ENCODE assay signal across 7 cellular contexts in genomic region chr20:24930724-24931688, GRCh38. TPM values are rescaled to one million over a fixed set of nuclear protein-coding genes. Genes with fewer than 3 reads are reported as not detected.
DNase-seq lines count a peak whose midpoint lies in the region; ATAC-seq and TF ChIP-seq lines count a peak whose summit lies in the region.
"Not testable (repeated sequence)": the region's sequence is repeated elsewhere in the genome, so short reads cannot be mapped to it uniquely, and the experiment has no call there.

No MANE protein-coding gene starts in this region.

- POLR2A ChIA-PET in activated naive CD8-positive, alpha-beta T cell treated with anti-CD3 and anti-CD28 coated beads, Interleukin-2, amount 10 ng/mL, durations not matched to agents 7 days and 5 days (lab: Charles Lee) = interaction anchor here (1.7 to 2.5 kb wide), 4 partner anchors 18 to 127 kb away, joined by 4 to 19 read pairs (median 5); partner anchors contain the start of genes ACSS1 and CST7

- not testable (repeated sequence) for H3K9me3 Mint-ChIP-seq in activated naive CD8-positive, alpha-beta T cell treated with anti-CD3 and anti-CD28 coated beads, Interleukin-2, amount 10 ng/mL, durations not matched to agents 7 days and 5 days; endothelial cell (ENCODE audit: unreplicated experiment); osteocyte (ENCODE audit: unreplicated experiment)

- TF ChIP-seq CTCF in RWPE2 (IDR thresholded peaks at IDR 0.05; ENCODE audit: poor library complexity, severe bottlenecking) = peak; percentile 6
- TF ChIP-seq CTCF in endothelial cell (IDR thresholded peaks at IDR 0.05; ENCODE audit: unreplicated experiment) = peak; percentile 44
- TF ChIP-seq CTCF in kidney epithelial cell (IDR thresholded peaks at IDR 0.05; ENCODE audit: insufficient read depth, low read length, poor library complexity, severe bottlenecking) = peak; percentile 28
- peak; percentile 51 for TF ChIP-seq CTCF in osteocyte (IDR thresholded peaks at IDR 0.05)

- peaks cover 22% of the 10 kb centered on the region for H3K4me1 Mint-ChIP-seq in activated naive CD8-positive, alpha-beta T cell treated with anti-CD3 and anti-CD28 coated beads, Interleukin-2, amount 10 ng/mL, durations not matched to agents 7 days and 5 days
- not testable (repeated sequence) for H3K4me1 Mint-ChIP-seq in endothelial cell (ENCODE audit: unreplicated experiment)
- H3K4me1 Mint-ChIP-seq in osteocyte (ENCODE audit: unreplicated experiment) = peaks cover 14% of the 10 kb centered on the region

- H3K4me3 Mint-ChIP-seq in activated naive CD8-positive, alpha-beta T cell treated with anti-CD3 and anti-CD28 coated beads, Interleukin-2, amount 10 ng/mL, durations not matched to agents 7 days and 5 days; endothelial cell (ENCODE audit: unreplicated experiment); osteocyte (ENCODE audit: unreplicated experiment): not testable (repeated sequence)

- DNase-seq in DMS79 treated with DMSO at 0.1 percent for 48 hours (lab: John Stamatoyannopoulos, UW) (peak; percentile 26), KBM-7 (peak; percentile 14), osteocyte (ENCODE audit: extremely low spot score, unreplicated experiment) (peak; percentile 66)
- not testable (repeated sequence) for DNase-seq in RWPE2 (ENCODE audit: low spot score); activated naive CD8-positive, alpha-beta T cell treated with anti-CD3 and anti-CD28 coated beads, Interleukin-2, amount 10 ng/mL, durations not matched to agents 7 days and 5 days; endothelial cell (ENCODE audit: low spot score); kidney epithelial cell (ENCODE audit: low read depth)

- H3K27me3 Mint-ChIP-seq in activated naive CD8-positive, alpha-beta T cell treated with anti-CD3 and anti-CD28 coated beads, Interleukin-2, amount 10 ng/mL, durations not matched to agents 7 days and 5 days; endothelial cell (ENCODE audit: unreplicated experiment); osteocyte (ENCODE audit: unreplicated experiment): not testable (repeated sequence)

- not testable (repeated sequence) for H3K36me3 ChIP-seq in RWPE2 (ENCODE audit: low read depth); kidney epithelial cell (ENCODE audit: control insufficient read depth, insufficient read depth, low read length)

- not testable (repeated sequence) for H3K36me3 Mint-ChIP-seq in activated naive CD8-positive, alpha-beta T cell treated with anti-CD3 and anti-CD28 coated beads, Interleukin-2, amount 10 ng/mL, durations not matched to agents 7 days and 5 days; endothelial cell (ENCODE audit: low read depth, unreplicated experiment); osteocyte (ENCODE audit: unreplicated experiment)

- H3K4me3 ChIP-seq in RWPE2 (ENCODE audit: severe bottlenecking); kidney epithelial cell (ENCODE audit: low read depth, low read length): not testable (repeated sequence)

- in situ Hi-C loops in KBM-7 (cut with MboI; ENCODE audit: low pct_unique_long_range_greater_than_20kb, low sequenced_read_pairs) = not testable (repeated sequence)

- H3K9me3 ChIP-seq in RWPE2 (ENCODE audit: severe bottlenecking) = not testable (repeated sequence)

- not testable (repeated sequence) for H3K4me1 ChIP-seq in RWPE2 (ENCODE audit: insufficient read depth, poor library complexity, severe bottlenecking)

- not testable (repeated sequence) for H3K27ac ChIP-seq in RWPE2 (ENCODE audit: poor library complexity, severe bottlenecking)

- not testable (repeated sequence) for H3K27me3 ChIP-seq in RWPE2 (ENCODE audit: insufficient read depth, poor library complexity, severe bottlenecking); kidney epithelial cell (ENCODE audit: control insufficient read depth, insufficient read depth, low read length)

- peak; percentile 37; the same call in 1 of the 3 replicates for ATAC-seq in RWPE2 (ENCODE audit: low read depth)
- ATAC-seq in activated naive CD8-positive, alpha-beta T cell treated with anti-CD3 and anti-CD28 coated beads, Interleukin-2, amount 10 ng/mL, durations not matched to agents 7 days and 5 days (ENCODE audit: low read depth) = not testable (repeated sequence)

- H3K27ac Mint-ChIP-seq in activated naive CD8-positive, alpha-beta T cell treated with anti-CD3 and anti-CD28 coated beads, Interleukin-2, amount 10 ng/mL, durations not matched to agents 7 days and 5 days = peak overlapping the region; percentile 73
- not testable (repeated sequence) for H3K27ac Mint-ChIP-seq in endothelial cell (ENCODE audit: unreplicated experiment); osteocyte (ENCODE audit: unreplicated experiment)

RNA-seq across cellular contexts. Expression of gene CST7, which starts 18.1 kb away (rescaled TPM):
- total RNA-seq in activated naive CD8-positive, alpha-beta T cell treated with anti-CD3 and anti-CD28 coated beads, Interleukin-2, amount 10 ng/mL, durations not matched to agents 7 days and 5 days = 10 to 100 TPM; 92.0 to 92.4 TPM
- total RNA-seq in endothelial cell (ENCODE audit: unreplicated experiment) (not detected), kidney epithelial cell (not detected in 2 replicates), osteocyte (not detected in 2 replicates)

Comparison
In these comparisons a context has a peak if more than half of its experiments do, and no peak if none do; other contexts are left out.
1. RNA of gene CST7, which starts 18.1 kb away (total RNA-seq): 92.0 to 92.4 TPM in activated naive CD8-positive, alpha-beta T cell treated with anti-CD3 and anti-CD28 coated beads, Interleukin-2, amount 10 ng/mL, durations not matched to agents 7 days and 5 days; not detected in endothelial cell (single experiment), not detected in kidney epithelial cell and not detected in osteocyte; every median in the first group is over 10 times any median in the second.
2. Peak in every context shown above with its lines, with median percentiles within 50 percentile points of each other: CTCF ChIP-seq.